Comparison of ENCODE assay signal across 9 cellular contexts in the genomic region with DNA sequence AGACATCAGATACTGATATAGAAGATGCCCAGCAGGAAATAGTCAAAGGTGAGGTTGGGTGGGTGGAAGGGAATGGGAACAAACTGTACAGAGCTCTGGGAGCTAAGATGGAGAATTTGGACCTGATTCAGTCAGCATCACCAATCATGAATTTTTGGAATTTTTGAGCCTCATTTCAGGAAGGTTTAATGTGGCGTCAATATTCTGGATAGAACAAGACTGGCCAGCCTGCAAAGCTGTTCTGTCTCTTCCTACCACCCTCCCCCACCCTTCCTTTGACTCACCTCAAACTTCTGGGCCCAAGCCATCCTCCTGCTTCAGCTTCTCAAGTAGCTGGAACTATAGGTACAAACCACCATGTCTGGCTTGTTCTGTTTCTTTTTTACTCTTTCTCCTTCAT. TPM values are rescaled to one million over a fixed set of nuclear protein-coding genes. Genes with fewer than 3 reads are reported as not detected.
DNase-seq lines count a peak whose midpoint lies in the region; ATAC-seq and TF ChIP-seq lines count a peak whose summit lies in the region.
"Had no signal": no experiment of that assay in that cellular context is flagged by ENCODE, and none has a peak within 500 bp of the region (broad histone marks: within the 10 kb centered on the region; RNA-seq: fewer than 3 reads in every experiment).

No MANE protein-coding gene starts in this region.

- H3K9me3 ChIP-seq in CD8-positive, alpha-beta T cell (ENCODE audit: low read length): no peaks in the 10 kb centered on the region
- H3K9me3 ChIP-seq in MG63 (no peaks in the 10 kb centered on the region), sigmoid colon (no peaks in the 10 kb centered on the region), SJCRH30 (replicated peaks) (no peaks in the 10 kb centered on the region)

- H3K27ac ChIP-seq in CD8-positive, alpha-beta T cell (ENCODE audit: low read depth, low read length): no peak overlapping the region
- H3K27ac ChIP-seq in sigmoid colon: peak overlapping the region in 1 of 4 donors; percentile 57
- no peak overlapping the region for H3K27ac ChIP-seq in SJCRH30

- peaks cover 10% of the 10 kb centered on the region for H3K4me1 ChIP-seq in CD8-positive, alpha-beta T cell (ENCODE audit: insufficient read depth, low read length)
- H3K4me1 ChIP-seq in sigmoid colon (peaks cover 0 to 6% (median 2%) of the 10 kb centered on the region in 4 donors), SJCRH30 (no peaks in the 10 kb centered on the region)

- ATAC-seq in CD8-positive, alpha-beta T cell: no peak
- ATAC-seq in GM21529 (IDR thresholded peaks at IDR 0.05; ENCODE audit: unreplicated experiment): no peak

- intact Hi-C loops in CD8-positive, alpha-beta T cell (cut with DNase I, micrococcal nuclease): loop anchor here in 1 of 2 experiments (5.0 kb wide), 1 partner anchor 37 kb away; no protein-coding TSS in a partner anchor
- intact Hi-C loops in sigmoid colon (cut with DNase I): no loop called here

- peak overlapping the region; percentile 52 for H3K27ac Mint-ChIP-seq in CD8-positive, alpha-beta T cell
- H3K27ac Mint-ChIP-seq in chondrocyte (ENCODE audit: unreplicated experiment): peak overlapping the region; percentile 70

- DNase-seq in CD8-positive, alpha-beta T cell: no peak
- DNase-seq in MG63 (peak; percentile 15), chondrocyte (ENCODE audit: low spot score) (no peak), myocyte (ENCODE audit: low read depth) (peak; percentile 6), DMS 273 (lab: John Stamatoyannopoulos, UW; ENCODE audit: unreplicated experiment) (no peak), sigmoid colon (no peak), SJCRH30 (no peak)

- no peak for TF ChIP-seq CTCF in CD8-positive, alpha-beta T cell (IDR thresholded peaks at IDR 0.05)
- TF ChIP-seq CTCF in chondrocyte (IDR thresholded peaks at IDR 0.05): no peak
- TF ChIP-seq CTCF in sigmoid colon (IDR thresholded peaks at IDR 0.05): no peak

- H3K4me1 Mint-ChIP-seq in CD8-positive, alpha-beta T cell (ENCODE audit: low read depth): peaks cover 54% of the 10 kb centered on the region
- peaks cover 40% of the 10 kb centered on the region for H3K4me1 Mint-ChIP-seq in chondrocyte (ENCODE audit: low read depth)

- TF ChIP-seq POLR2A in sigmoid colon (IDR thresholded peaks at IDR 0.05): no peak

- H3K27me3 Mint-ChIP-seq in CD8-positive, alpha-beta T cell (ENCODE audit: low read depth): no peaks in the 10 kb centered on the region
- no peaks in the 10 kb centered on the region for H3K27me3 Mint-ChIP-seq in chondrocyte (ENCODE audit: low read depth)

- no peak overlapping the region for H3K4me3 Mint-ChIP-seq in CD8-positive, alpha-beta T cell
- H3K4me3 Mint-ChIP-seq in chondrocyte (ENCODE audit: unreplicated experiment): no peak overlapping the region
- H3K4me3 Mint-ChIP-seq: neural crest cell had no signal

- H3K36me3 Mint-ChIP-seq in CD8-positive, alpha-beta T cell: peaks cover 38% of the 10 kb centered on the region
- peaks cover 3% of the 10 kb centered on the region for H3K36me3 Mint-ChIP-seq in chondrocyte (ENCODE audit: low read depth)

- H3K27me3 ChIP-seq in CD8-positive, alpha-beta T cell (ENCODE audit: insufficient read depth, low read length): no peaks in the 10 kb centered on the region
- H3K27me3 ChIP-seq in MG63: no peaks in the 10 kb centered on the region
- H3K27me3 ChIP-seq in sigmoid colon: no peaks in the 10 kb centered on the region
- H3K27me3 ChIP-seq in SJCRH30: no peaks in the 10 kb centered on the region

- no peak overlapping the region for H3K4me3 ChIP-seq in CD8-positive, alpha-beta T cell (ENCODE audit: low read depth, low read length)
- H3K4me3 ChIP-seq in MG63: no peak overlapping the region
- no peak overlapping the region for H3K4me3 ChIP-seq in sigmoid colon
- no peak overlapping the region for H3K4me3 ChIP-seq in SJCRH30

- POLR2A ChIA-PET in CD8-positive, alpha-beta T cell (lab: Charles Lee): interaction anchor here (0.9 to 1.0 kb wide), 2 partner anchors 13 to 47 kb away, joined by 3 read pairs; no protein-coding TSS in a partner anchor

- no peaks in the 10 kb centered on the region for H3K36me3 ChIP-seq in CD8-positive, alpha-beta T cell (ENCODE audit: insufficient read depth, low read length)
- H3K36me3 ChIP-seq in MG63 (no peaks in the 10 kb centered on the region; the same call in 1 of the 2 replicates), sigmoid colon (peaks cover 0 to 4% (median 0%) of the 10 kb centered on the region in 4 donors), SJCRH30 (no peaks in the 10 kb centered on the region)

- H3K9me3 Mint-ChIP-seq in CD8-positive, alpha-beta T cell: no peaks in the 10 kb centered on the region
- no peaks in the 10 kb centered on the region for H3K9me3 Mint-ChIP-seq in chondrocyte (ENCODE audit: low read depth)
- H3K9me3 Mint-ChIP-seq: neural crest cell had no signal

- WGBS in sigmoid colon, 2 donors: 88 to 100% methylated on average over 1 of the region's 1 CpG

- CTCF ChIA-PET in CD8-positive, alpha-beta T cell (lab: Charles Lee): interaction anchor here (0.8 to 1.1 kb wide), 4 partner anchors 47 to 76 kb away, joined by 3 read pairs; no protein-coding TSS in a partner anchor

- no peak for TF ChIP-seq EP300 in sigmoid colon (IDR thresholded peaks at IDR 0.05)

RNA-seq across cellular contexts. Expression of gene CTCF, which starts 32.6 kb away (rescaled TPM):
- 10 to 100 TPM; 42.1 to 45.4 TPM for total RNA-seq in CD8-positive, alpha-beta T cell
- 26.1 and 32.2 TPM in 2 replicates for total RNA-seq in MG63 (2014; rRNA removed; shearing (Covaris generic); ENCODE audit: low replicate concordance)
- total RNA-seq in chondrocyte (31.2 to 34.2 TPM (median 32.3 TPM) in 3 replicates), myocyte (27.9 and 35.7 TPM in 2 replicates), sigmoid colon (10 to 100 TPM; 29.2 to 45.7 (median 35.8) TPM)
- 20.0 TPM for polyA plus RNA-seq in myocyte (2012)
- 10 to 100 TPM; 25.8 to 28.8 (median 27.5) TPM for polyA plus RNA-seq in sigmoid colon
- total RNA-seq in SJCRH30 (2014; rRNA removed; shearing (Covaris generic)): 53.9 and 58.7 TPM in 2 replicates

RNA-seq across cellular contexts. Expression of gene CARMIL2, which starts 50.0 kb away (rescaled TPM):
- 100 to 1,000 TPM in 1 of 2 experiments, 10 to 100 TPM in 1; 93.2 to 111 TPM for total RNA-seq in CD8-positive, alpha-beta T cell
- 0.07 TPM in 1 of 2 replicates, not detected in the other for total RNA-seq in MG63 (2014; rRNA removed; shearing (Covaris generic); ENCODE audit: low replicate concordance)
- total RNA-seq in chondrocyte (0.97 to 1.8 TPM (median 1.5 TPM) in 3 replicates), myocyte (0.08 and 0.83 TPM in 2 replicates), sigmoid colon (1 to 10 TPM in 1 of 4 donors, under 1 TPM in 3; 0.36 to 1.5 (median 0.75) TPM)
- 0.20 TPM for polyA plus RNA-seq in myocyte (2012)
- 10 to 100 TPM in 1 of 3 donors, under 1 TPM in 1, not detected in 1; 0.23 to 20.7 TPM for polyA plus RNA-seq in sigmoid colon
- total RNA-seq in SJCRH30 (2014; rRNA removed; shearing (Covaris generic)): 0.43 TPM in 2 replicates

Comparison
In these comparisons a context has a peak if more than half of its experiments do, and no peak if none do; other contexts are left out.
1. DNase-seq: peak in MG63 (single experiment) and myocyte (single experiment); none in CD8-positive, alpha-beta T cell (0 of 7), chondrocyte (single experiment), DMS 273 (single experiment), sigmoid colon (single experiment) and SJCRH30 (0 of 2).
2. RNA of gene CARMIL2, which starts 50.0 kb away (total RNA-seq): 93.2 to 111 TPM in CD8-positive, alpha-beta T cell; 0.97 to 1.8 TPM in chondrocyte, 0.36 to 1.5 TPM in sigmoid colon, 0.43 TPM in SJCRH30, 0.08 to 0.83 TPM in myocyte and 0.07 TPM in MG63; every median in the first group is over 10 times any median in the second.